18 cellular contexts compared by ENCODE assay signal in the genomic region with DNA sequence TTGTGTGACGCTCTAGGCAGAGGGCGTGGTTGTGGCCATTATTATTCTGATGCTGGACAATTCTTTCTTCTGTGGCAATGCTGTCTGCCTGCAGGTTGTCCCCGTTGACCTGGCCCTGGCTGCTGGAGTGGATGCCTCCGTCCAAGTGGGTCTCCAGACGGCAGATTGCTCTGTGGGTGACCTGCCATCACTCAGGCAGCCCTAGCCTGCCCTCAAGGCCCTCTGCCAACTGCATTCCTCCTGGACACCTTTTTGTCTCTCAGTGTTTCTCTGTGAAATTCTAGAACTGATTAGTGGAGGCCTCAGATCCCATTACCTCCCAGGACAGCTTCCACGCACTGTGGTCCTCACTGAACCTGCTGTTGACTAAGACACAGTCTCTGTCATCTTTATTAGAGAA.
A peak's percentile ranks its signal among the peaks of the same experiment; 100 is the strongest.
DNase-seq lines count a peak whose midpoint lies in the region; ATAC-seq, FAIRE-seq and TF ChIP-seq lines count a peak whose summit lies in the region.
"Had no signal": no experiment of that assay in that cellular context is flagged by ENCODE, and none has a peak within 500 bp of the region (broad histone marks: within the 10 kb centered on the region; RNA-seq: fewer than 3 reads in every experiment).

No MANE protein-coding gene starts in this region.

- no peak overlapping the region for H3K27ac Mint-ChIP-seq in astrocyte (ENCODE audit: unreplicated experiment)
- H3K27ac Mint-ChIP-seq in stimulated activated naive B cell treated with anti-CD40 and anti-IgM and Interleukin-4, amounts not matched to agents 10 μg/mL and 1 μg/mL and 100 μg/mL, for 72 hours = peak overlapping the region; percentile 51

- H3K9me3 ChIP-seq in astrocyte (ENCODE audit: insufficient read depth, low read depth, low read length) (no peaks in the 10 kb centered on the region), lung (ENCODE audit: control insufficient read depth in 2 of 2, insufficient read depth in 1 of 2, low read length in 1 of 2) (no peaks in the 10 kb centered on the region)
- H3K9me3 ChIP-seq: BLaER1 had no signal

- no peak for FAIRE-seq in astrocyte (lab: Jason Lieb, UNC)
- FAIRE-seq: G401.6, GM12891, H54 had no signal

- H3K27ac ChIP-seq in astrocyte (ENCODE audit: low read depth, low read length) (no peak overlapping the region), lung (ENCODE audit: low read depth in 1 of 2, low read length in 1 of 2) (no peak overlapping the region)
- H3K27ac ChIP-seq: 22Rv1, BLaER1, HL-60 had no signal

- peaks cover 26% of the 10 kb centered on the region for H3K36me3 Mint-ChIP-seq in astrocyte (ENCODE audit: low read depth, unreplicated experiment)
- H3K36me3 Mint-ChIP-seq in stimulated activated naive B cell treated with anti-CD40 and anti-IgM and Interleukin-4, amounts not matched to agents 10 μg/mL and 1 μg/mL and 100 μg/mL, for 72 hours = peaks cover 39 to 70% of the 10 kb centered on the region in 2 donors

- ATAC-seq in lung (ENCODE audit: insufficient read depth, low FRiP score) (no peak), GM18511 (IDR thresholded peaks at IDR 0.05; ENCODE audit: unreplicated experiment) (no peak)
- ATAC-seq in stimulated activated naive B cell treated with anti-CD40 and anti-IgM and Interleukin-4, amounts not matched to agents 10 μg/mL and 1 μg/mL and 100 μg/mL, for 72 hours (replicated peaks) = no peak
- ATAC-seq: HCT116 had no signal

- H3K27me3 Mint-ChIP-seq in astrocyte (ENCODE audit: low read depth, unreplicated experiment) = no peaks in the 10 kb centered on the region
- H3K27me3 Mint-ChIP-seq in stimulated activated naive B cell treated with anti-CD40 and anti-IgM and Interleukin-4, amounts not matched to agents 10 μg/mL and 1 μg/mL and 100 μg/mL, for 72 hours = no peaks in the 10 kb centered on the region

- peak overlapping the region; percentile 10 for H3K4me3 Mint-ChIP-seq in astrocyte (ENCODE audit: unreplicated experiment)
- no peak overlapping the region for H3K4me3 Mint-ChIP-seq in stimulated activated naive B cell treated with anti-CD40 and anti-IgM and Interleukin-4, amounts not matched to agents 10 μg/mL and 1 μg/mL and 100 μg/mL, for 72 hours

- H3K4me3 ChIP-seq in astrocyte (ENCODE audit: insufficient read depth, low read depth, low read length) (no peak overlapping the region), lung (no peak overlapping the region)
- H3K4me3 ChIP-seq: BLaER1 had no signal

- no peaks in the 10 kb centered on the region for H3K36me3 ChIP-seq in astrocyte (ENCODE audit: insufficient read depth, low read length)
- no peaks in the 10 kb centered on the region for H3K36me3 ChIP-seq in lung (ENCODE audit: control insufficient read depth in 2 of 2, insufficient read depth in 2 of 2, low read length in 2 of 2)

- TF ChIP-seq CTCF in astrocyte (IDR thresholded peaks at IDR 0.05; ENCODE audit: insufficient read depth, low read depth, low read length) (no peak), lung (IDR thresholded peaks at IDR 0.05; ENCODE audit: control extremely low read depth, extremely low read depth) (no peak), GM20000 (IDR thresholded peaks at IDR 0.05; ENCODE audit: extremely low read depth, missing control alignments) (no peak)

- H3K9me3 Mint-ChIP-seq in astrocyte (ENCODE audit: unreplicated experiment) = no peaks in the 10 kb centered on the region
- no peaks in the 10 kb centered on the region for H3K9me3 Mint-ChIP-seq in stimulated activated naive B cell treated with anti-CD40 and anti-IgM and Interleukin-4, amounts not matched to agents 10 μg/mL and 1 μg/mL and 100 μg/mL, for 72 hours

- H2AFZ ChIP-seq in astrocyte (ENCODE audit: low read depth, low read length) = no peak overlapping the region

- 91 to 98% methylated on average over 6 of the region's 6 CpGs for WGBS in lung, 2 donors

- peaks cover 22% of the 10 kb centered on the region for H3K4me1 Mint-ChIP-seq in astrocyte (ENCODE audit: low read depth, unreplicated experiment)
- H3K4me1 Mint-ChIP-seq in stimulated activated naive B cell treated with anti-CD40 and anti-IgM and Interleukin-4, amounts not matched to agents 10 μg/mL and 1 μg/mL and 100 μg/mL, for 72 hours = peaks cover 29 to 44% of the 10 kb centered on the region in 2 donors

- H3K4me1 ChIP-seq in astrocyte (ENCODE audit: insufficient read depth, low read length) = peaks cover 20% of the 10 kb centered on the region
- H3K4me1 ChIP-seq in lung (ENCODE audit: control insufficient read depth in 2 of 2, insufficient read depth in 2 of 2, low read length in 2 of 2) = peaks cover 0 to 7% of the 10 kb centered on the region in 2 donors

- H3K9ac ChIP-seq in astrocyte (ENCODE audit: low read length) = no peak overlapping the region
- H3K9ac ChIP-seq: BLaER1 had no signal

- peaks cover 65% of the 10 kb centered on the region for H4K20me1 ChIP-seq in astrocyte (ENCODE audit: insufficient read depth, low read length)

- H3K27me3 ChIP-seq in astrocyte (ENCODE audit: insufficient read depth, low read length) = no peaks in the 10 kb centered on the region
- no peaks in the 10 kb centered on the region for H3K27me3 ChIP-seq in lung (ENCODE audit: control insufficient read depth, insufficient read depth)
- H3K27me3 ChIP-seq: BLaER1 had no signal

- DNase-seq in activated CD8-positive, alpha-beta memory T cell treated with anti-CD3 and anti-CD28 coated beads for 24 hours = peak; percentile 32
- DNase-seq in activated CD8-positive, alpha-beta memory T cell treated with anti-CD3 and anti-CD28 coated beads, Interleukin-2, amount 50 U/mL, for 48 hours = no peak
- DNase-seq in astrocyte (ENCODE audit: low read depth) = no peak
- peak; percentile 17 for DNase-seq in lung (ENCODE audit: low spot score)
- no peak for DNase-seq in stimulated activated naive B cell treated with anti-CD40 and anti-IgM and Interleukin-4, amounts not matched to agents 10 μg/mL and 1 μg/mL and 100 μg/mL, for 72 hours
- no peak for DNase-seq in NCI-H82 treated with DMSO at 0.1 percent for 48 hours (lab: John Stamatoyannopoulos, UW; ENCODE audit: unreplicated experiment)
- DNase-seq in GM20000 (ENCODE audit: low spot score) = no peak
- DNase-seq: AML-193, Calu3, DMS79 had no signal

- peaks cover 4% of the 10 kb centered on the region for H3K79me2 ChIP-seq in astrocyte (ENCODE audit: insufficient read depth, low read length)

- H3K4me2 ChIP-seq in astrocyte (ENCODE audit: low read length) = no peak overlapping the region
- H3K4me2 ChIP-seq: BLaER1 had no signal

Comparison
In these comparisons a context has a peak if more than half of its experiments do, and no peak if none do; other contexts are left out.
1. DNase-seq: peak in activated CD8-positive, alpha-beta memory T cell treated with anti-CD3 and anti-CD28 coated beads for 24 hours (single experiment) and lung (single experiment); none in activated CD8-positive, alpha-beta memory T cell treated with anti-CD3 and anti-CD28 coated beads, Interleukin-2, amount 50 U/mL, for 48 hours (single experiment), astrocyte (single experiment), stimulated activated naive B cell treated with anti-CD40 and anti-IgM and Interleukin-4, amounts not matched to agents 10 μg/mL and 1 μg/mL and 100 μg/mL, for 72 hours (single experiment), NCI-H82 treated with DMSO at 0.1 percent for 48 hours (single experiment) and GM20000 (single experiment).